28 cellular contexts compared by ENCODE assay signal in the genomic region with DNA sequence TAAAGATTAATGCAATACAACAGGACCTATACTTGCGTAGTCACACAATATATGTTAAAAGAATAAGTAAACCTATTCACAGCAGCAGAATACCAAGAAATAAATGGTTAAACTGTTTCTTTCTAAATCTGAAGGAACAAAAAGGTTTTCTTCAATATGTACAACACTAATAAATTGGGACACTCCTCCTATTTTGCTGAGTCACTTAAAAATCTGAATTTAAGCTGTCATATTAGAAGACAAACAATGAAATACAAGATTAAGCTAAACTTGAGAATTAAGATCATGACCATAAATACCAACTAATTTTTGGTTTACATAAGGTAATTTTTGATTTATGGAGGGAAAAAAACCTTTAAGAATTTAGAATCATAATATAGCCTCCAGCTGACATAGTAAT.
"Had no signal": no experiment of that assay in that cellular context is flagged by ENCODE, and none has a peak within 500 bp of the region (broad histone marks: within the 10 kb centered on the region; RNA-seq: fewer than 3 reads in every experiment).

No MANE protein-coding gene starts in this region.

- H3K36me3 ChIP-seq: prostate gland had no signal

- FAIRE-seq: islet of Langerhans, kidney, pancreas, small intestine, urothelium cell line had no signal

- DNase-seq: hypothalamus; immature natural killer cell; kidney; left colon; left lung; lower lobe of right lung; mammary epithelial cell; mesenchymal stem cell; naive thymus-derived CD8-positive, alpha-beta T cell; nucleus accumbens; pancreas; posterior cingulate gyrus; retina; right cardiac atrium; sigmoid colon; small intestine; spleen; stimulated activated CD4-positive, alpha-beta T cell treated with anti-CD3 and anti-CD28 coated beads, Interleukin-4, amount 100 ng/mL, for 24 hours; stimulated activated naive CD4-positive, alpha-beta T cell; tibial artery; trophoblast cell; upper lobe of right lung had no signal

- H3K27me3 ChIP-seq: left lung, pancreas, sigmoid colon, spleen, suprapubic skin, tibial artery, upper lobe of right lung had no signal

- H3K27ac ChIP-seq: left lung, lower lobe of right lung, pancreas, prostate gland, sigmoid colon, spleen, suprapubic skin, thoracic aorta, tibial artery, upper lobe of right lung had no signal

- H3K4me3 ChIP-seq: left lung, lower lobe of right lung, pancreas, prostate gland, sigmoid colon, spleen, suprapubic skin, thoracic aorta, tibial artery, upper lobe of right lung had no signal

- ATAC-seq: left colon; left lung; lower lobe of right lung; naive thymus-derived CD8-positive, alpha-beta T cell; pancreas; right cardiac atrium; stimulated activated effector memory CD8-positive, alpha-beta T cell treated with anti-CD3 and anti-CD28 coated beads, Interleukin-12 subunit alpha, Interleukin-12 subunit beta, amount 100 ng/mL, for 72 hours; upper lobe of right lung had no signal

- H3K4me1 ChIP-seq: left lung, lower lobe of right lung, pancreas, prostate gland, sigmoid colon, spleen, suprapubic skin, tibial artery, upper lobe of right lung had no signal

- H3K9me3 ChIP-seq: left lung, lower lobe of right lung, pancreas, prostate gland, sigmoid colon, spleen, suprapubic skin, thoracic aorta, tibial artery, upper lobe of right lung had no signal
